ENCODE assay signal across 9 cellular contexts in genomic region chr17:50371526-50371925, GRCh38. TPM values are rescaled to one million over a fixed set of nuclear protein-coding genes. Genes with fewer than 3 reads are reported as not detected.
DNase-seq lines count a peak whose midpoint lies in the region; ATAC-seq and TF ChIP-seq lines count a peak whose summit lies in the region.
"Had no signal": no experiment of that assay in that cellular context is flagged by ENCODE, and none has a peak within 500 bp of the region (broad histone marks: within the 10 kb centered on the region; RNA-seq: fewer than 3 reads in every experiment).

No MANE protein-coding gene starts in this region.

- peak overlapping the region; percentile 57 for H3K27ac Mint-ChIP-seq in activated naive CD8-positive, alpha-beta T cell treated with anti-CD3 and anti-CD28 coated beads, Interleukin-2, amount 50 U/mL, for 24 hours

- peaks cover 26% of the 10 kb centered on the region for H3K4me1 Mint-ChIP-seq in activated naive CD8-positive, alpha-beta T cell treated with anti-CD3 and anti-CD28 coated beads, Interleukin-2, amount 50 U/mL, for 24 hours

- no peaks in the 10 kb centered on the region for H3K27me3 Mint-ChIP-seq in activated naive CD8-positive, alpha-beta T cell treated with anti-CD3 and anti-CD28 coated beads, Interleukin-2, amount 50 U/mL, for 24 hours

- DNase-seq in BE2C: no peak
- DNase-seq in activated naive CD8-positive, alpha-beta T cell treated with anti-CD3 and anti-CD28 coated beads, Interleukin-2, amount 50 U/mL, for 24 hours: no peak
- DNase-seq in amniotic stem cell (lab: John Stamatoyannopoulos, UW): no peak
- DNase-seq in GM03348 (ENCODE audit: low spot score): no peak
- DNase-seq: NCI-H1092 had no signal

- H3K9me3 ChIP-seq in BE2C (no peaks in the 10 kb centered on the region), HUES64 (ENCODE audit: insufficient read depth, low read depth, low read length) (no peaks in the 10 kb centered on the region), muscle layer of duodenum (ENCODE audit: control insufficient read depth in 1 of 2, low read length in 2 of 2) (no peaks in the 10 kb centered on the region)

- ATAC-seq in activated naive CD8-positive, alpha-beta T cell treated with anti-CD3 and anti-CD28 coated beads, Interleukin-2, amount 50 U/mL, for 24 hours: no peak
- ATAC-seq in GM21737 (IDR thresholded peaks at IDR 0.05; ENCODE audit: unreplicated experiment) (no peak), HG03095 (IDR thresholded peaks at IDR 0.05; ENCODE audit: unreplicated experiment) (no peak)

- H3K9me3 Mint-ChIP-seq in activated naive CD8-positive, alpha-beta T cell treated with anti-CD3 and anti-CD28 coated beads, Interleukin-2, amount 50 U/mL, for 24 hours: no peaks in the 10 kb centered on the region

- H3K4me3 Mint-ChIP-seq in activated naive CD8-positive, alpha-beta T cell treated with anti-CD3 and anti-CD28 coated beads, Interleukin-2, amount 50 U/mL, for 24 hours: peak overlapping the region; percentile 98

- H3K9ac ChIP-seq in HUES64 (ENCODE audit: low read depth, low read length): no peak overlapping the region

- peaks cover 52% of the 10 kb centered on the region for H3K36me3 ChIP-seq in BE2C
- H3K36me3 ChIP-seq in HUES64 (ENCODE audit: insufficient read depth, low read length): peaks cover 68% of the 10 kb centered on the region
- peaks cover 41 to 42% of the 10 kb centered on the region in 2 donors for H3K36me3 ChIP-seq in muscle layer of duodenum (ENCODE audit: control insufficient read depth in 1 of 2, insufficient read depth in 2 of 2, low read length in 2 of 2)

- 93% methylated on average over 2 of the region's 2 CpGs for WGBS in HUES64

- peaks cover 49% of the 10 kb centered on the region for H3K36me3 Mint-ChIP-seq in activated naive CD8-positive, alpha-beta T cell treated with anti-CD3 and anti-CD28 coated beads, Interleukin-2, amount 50 U/mL, for 24 hours (ENCODE audit: low read depth)

- H3K27me3 ChIP-seq in BE2C (no peaks in the 10 kb centered on the region), HUES64 (ENCODE audit: insufficient read depth, low read length) (no peaks in the 10 kb centered on the region), muscle layer of duodenum (ENCODE audit: low read depth, low read length) (no peaks in the 10 kb centered on the region)

- H3K4me1 ChIP-seq in BE2C (0 out of 2 replicates have a peak, but pooled peaks cover 2% of the 10 kb centered on the region), HUES64 (ENCODE audit: insufficient read depth, low read length) (peaks cover 7% of the 10 kb centered on the region; the same call in 1 of the 2 replicates), muscle layer of duodenum (ENCODE audit: control insufficient read depth in 1 of 2, insufficient read depth in 2 of 2, low read length in 2 of 2) (peaks cover 3 to 21% of the 10 kb centered on the region in 2 donors)

- H3K27ac ChIP-seq in HUES64 (ENCODE audit: low read depth, low read length) (no peak overlapping the region), muscle layer of duodenum (ENCODE audit: low read length) (no peak overlapping the region)

- TF ChIP-seq CTCF in BE2C (IDR thresholded peaks at IDR 0.05; ENCODE audit: low read depth, low read length): no peak

- peak overlapping the region; percentile 97 for H3K4me3 ChIP-seq in BE2C (ENCODE audit: low read depth, low read length)
- peak overlapping the region; percentile 90 for H3K4me3 ChIP-seq in HUES64 (ENCODE audit: low read length)
- H3K4me3 ChIP-seq in muscle layer of duodenum (ENCODE audit: low read depth in 1 of 2, low read length in 2 of 2): peak overlapping the region; percentile 85 to 94

RNA-seq across cellular contexts. Expression of gene MRPL27, which starts 1.5 kb away (rescaled TPM):
- polyA plus RNA-seq in BE2C (2012; ENCODE audit: insufficient read depth, insufficient read length, low read depth): 201 TPM
- polyA plus RNA-seq in HUES64 (2013, experiment 1 of 2): 89.0 TPM
- polyA plus RNA-seq in HUES64 (2013, experiment 2 of 2): 76.3 TPM

RNA-seq across cellular contexts. Expression of gene EME1, which starts 1.5 kb away (rescaled TPM):
- polyA plus RNA-seq in BE2C (2012; ENCODE audit: insufficient read depth, insufficient read length, low read depth): 7.6 TPM
- polyA plus RNA-seq in HUES64 (2013, experiment 1 of 2): 13.9 TPM
- polyA plus RNA-seq in HUES64 (2013, experiment 2 of 2): 13.2 TPM

RNA-seq across cellular contexts. Expression of gene XYLT2, which starts 25.6 kb away (rescaled TPM):
- polyA plus RNA-seq in BE2C (2012; ENCODE audit: insufficient read depth, insufficient read length, low read depth): 15.8 TPM
- 13.4 TPM for polyA plus RNA-seq in HUES64 (2013, experiment 1 of 2)
- 15.7 TPM for polyA plus RNA-seq in HUES64 (2013, experiment 2 of 2)

RNA-seq across cellular contexts. Expression of gene LRRC59, which starts 25.8 kb away (rescaled TPM):
- 302 TPM for polyA plus RNA-seq in BE2C (2012; ENCODE audit: insufficient read depth, insufficient read length, low read depth)
- polyA plus RNA-seq in HUES64 (2013, experiment 1 of 2): 98.1 TPM
- polyA plus RNA-seq in HUES64 (2013, experiment 2 of 2): 91.2 TPM

RNA-seq across cellular contexts. Expression of gene ACSF2, which starts 54.5 kb away (rescaled TPM):
- 7.5 TPM for polyA plus RNA-seq in BE2C (2012; ENCODE audit: insufficient read depth, insufficient read length, low read depth)
- polyA plus RNA-seq in HUES64 (2013, experiment 1 of 2): 9.0 TPM
- 14.8 TPM for polyA plus RNA-seq in HUES64 (2013, experiment 2 of 2)
